In genomic region chr9:71249729-71250317, GRCh38 we compare ENCODE assay signal across 8 cellular contexts.
A peak's percentile ranks its signal among the peaks of the same experiment; 100 is the strongest.
DNase-seq lines count a peak whose midpoint lies in the region; ATAC-seq, FAIRE-seq and TF ChIP-seq lines count a peak whose summit lies in the region.

No MANE protein-coding gene starts in this region.

- H3K9me3 ChIP-seq in astrocyte (ENCODE audit: insufficient read depth, low read depth, low read length) (no peaks in the 10 kb centered on the region), stomach (no peaks in the 10 kb centered on the region)

- H3K4me1 ChIP-seq in astrocyte (ENCODE audit: insufficient read depth, low read length) (no peaks in the 10 kb centered on the region), stomach (peaks cover 0 to 4% (median 0%) of the 10 kb centered on the region in 4 donors)

- H3K9me3 Mint-ChIP-seq in astrocyte (ENCODE audit: unreplicated experiment): no peaks in the 10 kb centered on the region

- H3K4me1 Mint-ChIP-seq in astrocyte (ENCODE audit: low read depth, unreplicated experiment): no peaks in the 10 kb centered on the region

- intact Hi-C loops in stomach (cut with DNase I; ENCODE audit: low total_unique reads): loop anchor here (10.0 kb wide), 2 partner anchors 255 to 605 kb away; no protein-coding TSS in a partner anchor

- TF ChIP-seq POLR2A in stomach (IDR thresholded peaks at IDR 0.05): no peak

- DNase-seq in GM13976 (ENCODE audit: low spot score) (peak; percentile 27), NCI-H2227 (lab: John Stamatoyannopoulos, UW; ENCODE audit: unreplicated experiment) (peak; percentile 76), astrocyte (ENCODE audit: low read depth) (peak; percentile 47), iPS DF 19.7 (ENCODE audit: low read depth, low spot score) (peak; percentile 45), stomach (no peak), SHP77 treated with DMSO at 0.1 percent for 48 hours (lab: John Stamatoyannopoulos, UW) (no peak)

- no peak overlapping the region for H3K4me3 ChIP-seq in astrocyte (ENCODE audit: insufficient read depth, low read depth, low read length)
- H3K4me3 ChIP-seq in stomach: no peak overlapping the region

- peak; percentile 96 for FAIRE-seq in A204.1 (lab: Jason Lieb, UNC)
- peak; percentile 67 for FAIRE-seq in astrocyte (lab: Jason Lieb, UNC)

- no peak overlapping the region for H3K4me3 Mint-ChIP-seq in astrocyte (ENCODE audit: unreplicated experiment)

- no peaks in the 10 kb centered on the region for H3K79me2 ChIP-seq in astrocyte (ENCODE audit: insufficient read depth, low read length)

- no peaks in the 10 kb centered on the region for H3K36me3 Mint-ChIP-seq in astrocyte (ENCODE audit: low read depth, unreplicated experiment)

- H3K27me3 Mint-ChIP-seq in astrocyte (ENCODE audit: low read depth, unreplicated experiment): no peaks in the 10 kb centered on the region

- no peaks in the 10 kb centered on the region for H3K36me3 ChIP-seq in astrocyte (ENCODE audit: insufficient read depth, low read length)
- no peaks in the 10 kb centered on the region for H3K36me3 ChIP-seq in stomach

- no peak overlapping the region for H3K9ac ChIP-seq in astrocyte (ENCODE audit: low read length)

- no peaks in the 10 kb centered on the region for H4K20me1 ChIP-seq in astrocyte (ENCODE audit: insufficient read depth, low read length)

- in situ Hi-C loops in GM13976 (cut with MboI; ENCODE audit: low sequenced_read_pairs, unreplicated experiment): loop anchor here (25.0 kb wide), 1 partner anchor 613 kb away; no protein-coding TSS in a partner anchor

- no peak for TF ChIP-seq CTCF in GM13976 (IDR thresholded peaks at IDR 0.05; ENCODE audit: borderline replicate concordance, control extremely low read depth, extremely low read depth, insufficient read depth, missing control alignments)
- peak; percentile 92 for TF ChIP-seq CTCF in astrocyte (IDR thresholded peaks at IDR 0.05; ENCODE audit: insufficient read depth, low read depth, low read length)
- peak in 5 of 7 experiments; percentile 34 to 59 (median 56) for TF ChIP-seq CTCF in stomach (IDR thresholded peaks at IDR 0.05)

- 13 to 18% (median 15%) methylated on average over 5 of the region's 5 CpGs for WGBS in stomach, 5 donors

- H3K4me2 ChIP-seq in astrocyte (ENCODE audit: low read length): peak overlapping the region; percentile 43

- no peak for TF ChIP-seq EP300 in stomach (IDR thresholded peaks at IDR 0.05)

- no peaks in the 10 kb centered on the region for H3K27me3 ChIP-seq in astrocyte (ENCODE audit: insufficient read depth, low read length)
- H3K27me3 ChIP-seq in stomach: no peaks in the 10 kb centered on the region

- no peak overlapping the region for H3K27ac Mint-ChIP-seq in astrocyte (ENCODE audit: unreplicated experiment)

- H3K27ac ChIP-seq in astrocyte (ENCODE audit: low read depth, low read length) (no peak overlapping the region), stomach (no peak overlapping the region)

- ATAC-seq in HG02852 (IDR thresholded peaks at IDR 0.05; ENCODE audit: unreplicated experiment): peak; percentile 79

- H2AFZ ChIP-seq in astrocyte (ENCODE audit: low read depth, low read length): no peak overlapping the region

Comparison
In these comparisons a context has a peak if more than half of its experiments do, and no peak if none do; other contexts are left out.
1. DNase-seq: peak in GM13976 (single experiment), NCI-H2227 (single experiment), astrocyte (single experiment) and iPS DF 19.7 (single experiment); none in stomach (single experiment) and SHP77 treated with DMSO at 0.1 percent for 48 hours (single experiment).